ENCODE assay signal across 21 cellular contexts in the genomic region with DNA sequence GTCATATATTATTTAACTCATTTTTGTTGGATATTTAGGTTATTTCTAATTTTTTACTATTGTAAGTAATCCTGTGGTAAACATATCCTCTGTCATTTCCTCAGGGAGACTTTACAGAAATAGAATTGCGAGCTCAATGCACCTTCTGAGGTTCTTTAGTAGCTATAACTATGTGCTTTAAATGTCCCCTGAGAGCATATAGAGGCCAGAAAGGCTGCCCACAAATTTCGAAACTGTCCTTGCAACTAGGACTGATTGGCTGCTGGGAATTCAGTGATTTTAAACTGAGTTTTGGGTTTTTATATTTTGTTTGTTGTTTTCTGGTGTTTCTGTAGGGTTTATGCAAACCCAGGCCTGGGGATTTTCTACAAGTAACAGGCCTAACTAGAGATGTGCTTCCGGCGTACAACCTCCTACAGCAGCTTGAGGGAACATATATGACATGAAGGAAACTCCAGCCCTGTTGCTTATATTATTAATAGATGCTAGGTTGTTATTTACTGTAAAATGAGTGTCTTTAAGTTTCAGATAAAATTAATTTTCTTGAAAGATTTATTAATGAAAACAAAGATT. TPM values are rescaled to one million over a fixed set of nuclear protein-coding genes. Genes with fewer than 3 reads are reported as not detected.
A peak's percentile ranks its signal among the peaks of the same experiment; 100 is the strongest.
DNase-seq lines count a peak whose midpoint lies in the region; ATAC-seq and TF ChIP-seq lines count a peak whose summit lies in the region.
"Had no signal": no experiment of that assay in that cellular context is flagged by ENCODE, and none has a peak within 500 bp of the region (broad histone marks: within the 10 kb centered on the region; RNA-seq: fewer than 3 reads in every experiment).

No MANE protein-coding gene starts in this region.

- no peak overlapping the region for H3K4me3 ChIP-seq in GM23248
- H3K4me3 ChIP-seq: MG63, right lobe of liver, upper lobe of right lung had no signal

- H4K20me1 ChIP-seq in GM23248 (ENCODE audit: insufficient read depth), result no peaks in the 10 kb centered on the region; the same call in 1 of the 2 replicates

- H3K9me3 Mint-ChIP-seq in WTC11 (no peaks in the 10 kb centered on the region), memory B cell (no peaks in the 10 kb centered on the region)
- no peaks in the 10 kb centered on the region for H3K9me3 Mint-ChIP-seq in stimulated activated effector memory CD8-positive, alpha-beta T cell treated with anti-CD3 and anti-CD28 coated beads, Interleukin-12 subunit alpha, Interleukin-12 subunit beta, amount 100 ng/mL, for 72 hours
- H3K9me3 Mint-ChIP-seq: stimulated activated naive CD8-positive, alpha-beta T cell treated with anti-CD3 and anti-CD28 coated beads, Interleukin-15, amount 100 ng/mL, for 72 hours had no signal

- H3K9me2 ChIP-seq in GM23248 (ENCODE audit: insufficient read depth), result no peaks in the 10 kb centered on the region

- 0 out of 2 replicates have a peak, but pooled peaks cover 2% of the 10 kb centered on the region for H3F3A ChIP-seq in GM23248 (ENCODE audit: insufficient read depth)

- no peak overlapping the region for H3K4me2 ChIP-seq in GM23248 (ENCODE audit: unreplicated experiment)

- H3K4me3 Mint-ChIP-seq in WTC11 (no peak overlapping the region), memory B cell (no peak overlapping the region)
- H3K4me3 Mint-ChIP-seq in stimulated activated effector memory CD8-positive, alpha-beta T cell treated with anti-CD3 and anti-CD28 coated beads, Interleukin-12 subunit alpha, Interleukin-12 subunit beta, amount 100 ng/mL, for 72 hours, result no peak overlapping the region
- H3K4me3 Mint-ChIP-seq: stimulated activated naive CD8-positive, alpha-beta T cell treated with anti-CD3 and anti-CD28 coated beads, Interleukin-15, amount 100 ng/mL, for 72 hours had no signal

- in situ Hi-C loops in GM23248 (cut with MboI), result no loop called here

- CTCF ChIA-PET in WTC11 (lab: Charles Lee), result interaction anchor here (1.1 to 1.8 kb wide), 2 partner anchors 27 to 221 kb away, joined by 5 to 9 read pairs; no protein-coding TSS in a partner anchor

- H3K79me2 ChIP-seq in GM23248 (ENCODE audit: insufficient read depth), result peaks cover 62% of the 10 kb centered on the region

- H3K36me3 Mint-ChIP-seq in WTC11 (peaks cover 27% of the 10 kb centered on the region), memory B cell (peaks cover 17% of the 10 kb centered on the region)
- H3K36me3 Mint-ChIP-seq in stimulated activated effector memory CD8-positive, alpha-beta T cell treated with anti-CD3 and anti-CD28 coated beads, Interleukin-12 subunit alpha, Interleukin-12 subunit beta, amount 100 ng/mL, for 72 hours, result peaks cover 94% of the 10 kb centered on the region

- POLR2A ChIA-PET in WTC11 (lab: Charles Lee), result interaction anchor here (0.6 kb wide), 1 partner anchor 26 kb away, joined by 3 read pairs; no protein-coding TSS in a partner anchor

- H3K27ac Mint-ChIP-seq in WTC11 (peak overlapping the region; percentile 91), memory B cell (peak overlapping the region; percentile 50)
- no peak overlapping the region for H3K27ac Mint-ChIP-seq in stimulated activated effector memory CD8-positive, alpha-beta T cell treated with anti-CD3 and anti-CD28 coated beads, Interleukin-12 subunit alpha, Interleukin-12 subunit beta, amount 100 ng/mL, for 72 hours
- H3K27ac Mint-ChIP-seq: stimulated activated naive CD8-positive, alpha-beta T cell treated with anti-CD3 and anti-CD28 coated beads, Interleukin-15, amount 100 ng/mL, for 72 hours had no signal

- peaks cover 45% of the 10 kb centered on the region for H3K4me1 Mint-ChIP-seq in WTC11
- peaks cover 7% of the 10 kb centered on the region for H3K4me1 Mint-ChIP-seq in memory B cell
- no peaks in the 10 kb centered on the region for H3K4me1 Mint-ChIP-seq in stimulated activated effector memory CD8-positive, alpha-beta T cell treated with anti-CD3 and anti-CD28 coated beads, Interleukin-12 subunit alpha, Interleukin-12 subunit beta, amount 100 ng/mL, for 72 hours

- H3K27me3 Mint-ChIP-seq in WTC11 (ENCODE audit: low read depth) (no peaks in the 10 kb centered on the region), memory B cell (no peaks in the 10 kb centered on the region)
- H3K27me3 Mint-ChIP-seq: stimulated activated naive CD8-positive, alpha-beta T cell treated with anti-CD3 and anti-CD28 coated beads, Interleukin-15, amount 100 ng/mL, for 72 hours had no signal

- no peak overlapping the region for H3K27ac ChIP-seq in GM23248
- H3K27ac ChIP-seq: right lobe of liver, upper lobe of right lung had no signal

- H3K4me1 ChIP-seq in GM23248 (ENCODE audit: insufficient read depth), result no peaks in the 10 kb centered on the region
- H3K4me1 ChIP-seq: right lobe of liver, upper lobe of right lung had no signal

- H3K36me3 ChIP-seq in GM23248 (ENCODE audit: low read depth), result peaks cover 12% of the 10 kb centered on the region

- WGBS in GM23248 (ENCODE audit: low coverage in 1 of 2, low lambda C conversion rate in 2 of 2, missing lambda C conversion rate in 2 of 2), 2 experiments, result 83 to 84% methylated on average over 4 of the region's 4 CpGs

- H3K9me3 ChIP-seq in GM23248 (ENCODE audit: low read depth), result no peaks in the 10 kb centered on the region
- H3K9me3 ChIP-seq: MG63, right lobe of liver, upper lobe of right lung had no signal

- no peak overlapping the region for H3K9ac ChIP-seq in GM23248

- ATAC-seq in WTC11 (no peak), memory B cell (ENCODE audit: low read depth) (peak; percentile 55), GM18873 (IDR thresholded peaks at IDR 0.05; ENCODE audit: low FRiP score, unreplicated experiment) (no peak)
- ATAC-seq in stimulated activated effector memory CD8-positive, alpha-beta T cell treated with anti-CD3 and anti-CD28 coated beads, Interleukin-12 subunit alpha, Interleukin-12 subunit beta, amount 100 ng/mL, for 72 hours, result no peak
- ATAC-seq: right lobe of liver; stimulated activated naive CD8-positive, alpha-beta T cell treated with anti-CD3 and anti-CD28 coated beads, Interleukin-15, amount 100 ng/mL, for 72 hours; upper lobe of right lung had no signal

- TF ChIP-seq CTCF in WTC11 (IDR thresholded peaks at IDR 0.05), result no peak

- H2AFZ ChIP-seq in GM23248, result no peak overlapping the region

- DNase-seq in GM03348 (ENCODE audit: low spot score) (peak; percentile 11), GM23248 (peak; percentile 18), WTC11 (ENCODE audit: low spot score) (no peak), memory B cell (ENCODE audit: low spot score in 2 of 2) (no peak), foreskin melanocyte (no peak), NCI-H524 treated with DMSO at 0.1 percent for 48 hours (lab: John Stamatoyannopoulos, UW) (no peak)
- no peak for DNase-seq in stimulated activated effector memory CD8-positive, alpha-beta T cell treated with anti-CD3 and anti-CD28 coated beads, Interleukin-12 subunit alpha, Interleukin-12 subunit beta, amount 100 ng/mL, for 72 hours (ENCODE audit: low spot score in 2 of 2)
- DNase-seq: activated CD4-positive, alpha-beta T cell treated with anti-CD3 and anti-CD28 coated beads, Interleukin-2, amount 50 U/mL, for 4 hours; activated naive CD4-positive, alpha-beta T cell treated with Interleukin-2 at 50 U/mL for 16 hours; activated T-cell treated with anti-CD3 and anti-CD28 coated beads for 4 hours; COR-L47; MG63; NCI-H187; NCI-H345; NK-92 treated with Interleukin-12 subunit alpha and Interleukin-12 subunit beta, amount 100 ng/mL, for 24 hours; occipital lobe; stimulated activated CD4-positive, alpha-beta T cell treated with anti-CD3 and anti-CD28 coated beads, Interleukin-1b, Interleukin-23, amount 100 ng/mL, for 48 hours; stimulated activated naive CD8-positive, alpha-beta T cell treated with anti-CD3 and anti-CD28 coated beads, Interleukin-15, amount 100 ng/mL, for 72 hours; upper lobe of right lung had no signal

- H3K27me3 ChIP-seq in GM23248 (replicated peaks; ENCODE audit: insufficient read depth), result no peaks in the 10 kb centered on the region
- H3K27me3 ChIP-seq: MG63, right lobe of liver, upper lobe of right lung had no signal

TF ChIP-seq in WTC11, 78 proteins besides CTCF, POLR2A, EP300 and RAD21:
- no peak for TF ChIP-seq TCF7 (CRISPR knock-in tag; IDR thresholded peaks at IDR 0.05; ENCODE audit: low read depth)
- TF ChIP-seq TP53 (CRISPR knock-in tag; IDR thresholded peaks at IDR 0.05), result no peak
- no peak for TF ChIP-seq ZNF396 (CRISPR knock-in tag; IDR thresholded peaks at IDR 0.05; ENCODE audit: borderline replicate concordance)
- TF ChIP-seq, protein P1, sequence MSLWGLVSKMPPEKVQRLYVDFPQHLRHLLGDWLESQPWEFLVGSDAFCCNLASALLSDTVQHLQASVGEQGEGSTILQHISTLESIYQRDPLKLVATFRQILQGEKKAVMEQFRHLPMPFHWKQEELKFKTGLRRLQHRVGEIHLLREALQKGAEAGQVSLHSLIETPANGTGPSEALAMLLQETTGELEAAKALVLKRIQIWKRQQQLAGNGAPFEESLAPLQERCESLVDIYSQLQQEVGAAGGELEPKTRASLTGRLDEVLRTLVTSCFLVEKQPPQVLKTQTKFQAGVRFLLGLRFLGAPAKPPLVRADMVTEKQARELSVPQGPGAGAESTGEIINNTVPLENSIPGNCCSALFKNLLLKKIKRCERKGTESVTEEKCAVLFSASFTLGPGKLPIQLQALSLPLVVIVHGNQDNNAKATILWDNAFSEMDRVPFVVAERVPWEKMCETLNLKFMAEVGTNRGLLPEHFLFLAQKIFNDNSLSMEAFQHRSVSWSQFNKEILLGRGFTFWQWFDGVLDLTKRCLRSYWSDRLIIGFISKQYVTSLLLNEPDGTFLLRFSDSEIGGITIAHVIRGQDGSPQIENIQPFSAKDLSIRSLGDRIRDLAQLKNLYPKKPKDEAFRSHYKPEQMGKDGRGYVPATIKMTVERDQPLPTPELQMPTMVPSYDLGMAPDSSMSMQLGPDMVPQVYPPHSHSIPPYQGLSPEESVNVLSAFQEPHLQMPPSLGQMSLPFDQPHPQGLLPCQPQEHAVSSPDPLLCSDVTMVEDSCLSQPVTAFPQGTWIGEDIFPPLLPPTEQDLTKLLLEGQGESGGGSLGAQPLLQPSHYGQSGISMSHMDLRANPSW (CRISPR knock-in tag; conservative IDR thresholded peaks at IDR 0.05; ENCODE audit: low read depth), result no peak
- TF ChIP-seq MYBL2 (CRISPR knock-in tag; IDR thresholded peaks at IDR 0.05), result no peak

RNA-seq across cellular contexts. Expression of gene P4HTM, which starts 29.1 kb away (rescaled TPM):
- total RNA-seq in GM23248 (2014; rRNA removed; shearing (Covaris generic)), result 38.3 and 53.6 TPM in 2 replicates
- 29.7 and 30.4 TPM in 2 replicates for polyA plus RNA-seq in GM23248 (2016; fragmentation: Nextera tagmentation; extraction: Ambion mirVana)
- 21.9 to 28.8 TPM (median 28.2 TPM) in 3 replicates for total RNA-seq in WTC11 (2021)

RNA-seq across cellular contexts. Expression of gene ARIH2, which starts 42.3 kb away (rescaled TPM):
- 80.8 and 102 TPM in 2 replicates for total RNA-seq in GM23248 (2014; rRNA removed; shearing (Covaris generic))
- polyA plus RNA-seq in GM23248 (2016; fragmentation: Nextera tagmentation; extraction: Ambion mirVana), result 48.4 and 59.7 TPM in 2 replicates
- 86.2 to 134 TPM (median 95.1 TPM) in 3 replicates for total RNA-seq in WTC11 (2021)

RNA-seq across cellular contexts. Expression of gene WDR6, which starts 46.3 kb away (rescaled TPM):
- total RNA-seq in GM23248 (2014; rRNA removed; shearing (Covaris generic)), result 56.1 and 60.8 TPM in 2 replicates
- polyA plus RNA-seq in GM23248 (2016; fragmentation: Nextera tagmentation; extraction: Ambion mirVana), result 50.3 and 51.3 TPM in 2 replicates
- total RNA-seq in WTC11 (2021), result 204 to 213 TPM (median 209 TPM) in 3 replicates

RNA-seq across cellular contexts. Expression of gene DALRD3, which starts 57.5 kb away (rescaled TPM):
- 65.3 and 88.9 TPM in 2 replicates for total RNA-seq in GM23248 (2014; rRNA removed; shearing (Covaris generic))
- 40.2 and 43.3 TPM in 2 replicates for polyA plus RNA-seq in GM23248 (2016; fragmentation: Nextera tagmentation; extraction: Ambion mirVana)
- 38.8 to 41.4 TPM (median 39.6 TPM) in 3 replicates for total RNA-seq in WTC11 (2021)

Comparison
In these comparisons a context has a peak if more than half of its experiments do, and no peak if none do; other contexts are left out.
1. DNase-seq: peak in GM03348 (single experiment) and GM23248 (single experiment); none in WTC11 (single experiment), memory B cell (0 of 2), stimulated activated effector memory CD8-positive, alpha-beta T cell treated with anti-CD3 and anti-CD28 coated beads, Interleukin-12 subunit alpha, Interleukin-12 subunit beta, amount 100 ng/mL, for 72 hours (0 of 2), foreskin melanocyte (single experiment) and NCI-H524 treated with DMSO at 0.1 percent for 48 hours (single experiment).